8 cellular contexts compared by ENCODE assay signal in the genomic region with DNA sequence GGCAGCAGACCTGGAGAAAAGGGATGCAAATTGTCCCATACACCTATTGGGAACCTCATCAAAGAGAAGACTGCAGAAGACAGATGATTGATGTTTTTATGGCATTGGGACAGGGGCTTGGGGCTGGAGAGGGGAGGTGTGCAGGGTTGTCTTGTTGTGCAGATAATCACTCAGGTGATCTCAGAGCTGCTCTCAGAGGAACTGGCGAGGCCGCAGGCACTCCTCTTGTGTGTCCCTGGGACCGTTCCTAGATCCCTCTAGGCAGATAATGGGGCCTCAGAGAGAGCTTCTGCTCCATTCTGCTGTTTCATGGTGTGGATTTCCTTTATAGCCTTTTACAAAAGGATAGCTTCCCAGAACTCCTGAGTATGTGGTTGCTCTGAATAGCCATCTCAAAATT. TPM values are rescaled to one million over a fixed set of nuclear protein-coding genes. Genes with fewer than 3 reads are reported as not detected.
DNase-seq lines count a peak whose midpoint lies in the region; ATAC-seq and TF ChIP-seq lines count a peak whose summit lies in the region.

No MANE protein-coding gene starts in this region.

- H3K9me3 ChIP-seq in left ventricle myocardium inferior (replicated peaks) (no peaks in the 10 kb centered on the region), mesodermal cell (ENCODE audit: control insufficient read depth, low read length) (no peaks in the 10 kb centered on the region), uterus (no peaks in the 10 kb centered on the region)

- H3K27me3 ChIP-seq in left ventricle myocardium inferior (ENCODE audit: low read depth): no peaks in the 10 kb centered on the region
- H3K27me3 ChIP-seq in uterus: no peaks in the 10 kb centered on the region

- TF ChIP-seq POLR2A in uterus (IDR thresholded peaks at IDR 0.05): no peak

- peak overlapping the region; percentile 97 for H3K4me3 ChIP-seq in left ventricle myocardium inferior
- peak overlapping the region; percentile 85 for H3K4me3 ChIP-seq in astrocyte of the cerebellum (ENCODE audit: low read depth, low read length)
- peak overlapping the region; percentile 79 for H3K4me3 ChIP-seq in mesodermal cell (ENCODE audit: extremely low read depth, insufficient read depth, low read length, poor library complexity, severe bottlenecking)
- no peak overlapping the region for H3K4me3 ChIP-seq in uterus

- H3K27ac ChIP-seq in left ventricle myocardium inferior (replicated peaks) (peak overlapping the region; percentile 99), mesodermal cell (ENCODE audit: low read depth, low read length, severe bottlenecking) (no peak overlapping the region), uterus (peak overlapping the region; percentile 95 to 98)

- H3K4me1 ChIP-seq in left ventricle myocardium inferior (peaks cover 69% of the 10 kb centered on the region), mesodermal cell (ENCODE audit: control insufficient read depth, insufficient read depth, low read length, poor library complexity, severe bottlenecking) (peaks cover 23% of the 10 kb centered on the region), uterus (peaks cover 0 to 10% of the 10 kb centered on the region in 2 donors)

- intact Hi-C loops in left ventricle myocardium inferior (cut with micrococcal nuclease) (no loop called here), cardiac septum (cut with DNase I) (loop anchor here (2.0 to 5.0 kb wide), 2 partner anchors 115 to 160 kb away; partner anchors contain the start of genes EIF4A3 and GAA), uterus (cut with DNase I; ENCODE audit: low total_unique reads) (no loop called here)

- DNase-seq in left ventricle myocardium inferior (no peak), cardiac septum (ENCODE audit: low spot score) (no peak), astrocyte of the cerebellum (ENCODE audit: low read depth) (no peak), uterus (no peak), AML-193 (lab: John Stamatoyannopoulos, UW) (no peak)
- no peak for DNase-seq in stimulated activated CD4-positive, alpha-beta T cell treated with anti-CD3 and anti-CD28 coated beads, Interleukin-4, amount 100 ng/mL, for 24 hours

- ATAC-seq in GM21367 (IDR thresholded peaks at IDR 0.05; ENCODE audit: unreplicated experiment): no peak

- peaks cover 19% of the 10 kb centered on the region for H3K36me3 ChIP-seq in left ventricle myocardium inferior
- H3K36me3 ChIP-seq in mesodermal cell (ENCODE audit: control insufficient read depth, insufficient read depth, low read length): peaks cover 29% of the 10 kb centered on the region
- no peaks in the 10 kb centered on the region for H3K36me3 ChIP-seq in uterus

- in situ Hi-C loops in astrocyte of the cerebellum (cut with HindIII; ENCODE audit: low sequenced_read_pairs): no loop called here

- WGBS in mesodermal cell (ENCODE audit: insufficient coverage in 2 of 2), 2 experiments: 89 to 90% methylated on average over 3 of the region's 3 CpGs

- no peak for TF ChIP-seq CTCF in left ventricle myocardium inferior (IDR thresholded peaks at IDR 0.05; ENCODE audit: borderline replicate concordance)
- TF ChIP-seq CTCF in astrocyte of the cerebellum (IDR thresholded peaks at IDR 0.05; ENCODE audit: low read depth, low read length, missing control alignments): no peak
- no peak for TF ChIP-seq CTCF in uterus (IDR thresholded peaks at IDR 0.05)

RNA-seq across cellular contexts. Expression of gene RNF213, which starts 1.6 kb away (rescaled TPM):
- total RNA-seq in left ventricle myocardium inferior (25.6 TPM), cardiac septum (46.4 TPM), uterus (100 to 1,000 TPM in 3 of 4 donors, 10 to 100 TPM in 1; 90.5 to 186 (median 142) TPM)
- 44.4 TPM for polyA plus RNA-seq in mesodermal cell (2013, experiment 1 of 2)
- 29.7 TPM for polyA plus RNA-seq in mesodermal cell (2013, experiment 2 of 2)

RNA-seq across cellular contexts. Expression of gene SLC26A11, which starts 42.1 kb away (rescaled TPM):
- total RNA-seq in left ventricle myocardium inferior: 4.1 TPM
- total RNA-seq in cardiac septum: 8.3 TPM
- polyA plus RNA-seq in mesodermal cell (2013, experiment 1 of 2): 20.4 TPM
- polyA plus RNA-seq in mesodermal cell (2013, experiment 2 of 2): 15.6 TPM
- 10 to 100 TPM in 3 of 4 donors, 1 to 10 TPM in 1; 10.0 to 38.7 (median 16.0) TPM for total RNA-seq in uterus

RNA-seq across cellular contexts. Expression of gene SGSH, which starts 42.2 kb away (rescaled TPM):
- 10.9 TPM for total RNA-seq in left ventricle myocardium inferior
- 21.4 TPM for total RNA-seq in cardiac septum
- polyA plus RNA-seq in mesodermal cell (2013, experiment 1 of 2): 30.4 TPM
- 19.2 TPM for polyA plus RNA-seq in mesodermal cell (2013, experiment 2 of 2)
- 10 to 100 TPM; 14.4 to 39.7 (median 38.4) TPM for total RNA-seq in uterus

Comparison
In these comparisons a context has a peak if more than half of its experiments do, and no peak if none do; other contexts are left out.
1. H3K4me3 ChIP-seq: peak in left ventricle myocardium inferior (single experiment), astrocyte of the cerebellum (single experiment) and mesodermal cell (single experiment); none in uterus (0 of 2).